In genomic region chr10:44989621-44990301, GRCh38 we compare ENCODE assay signal across 16 cellular contexts. TPM values are rescaled to one million over a fixed set of nuclear protein-coding genes. Genes with fewer than 3 reads are reported as not detected.
DNase-seq lines count a peak whose midpoint lies in the region; ATAC-seq and TF ChIP-seq lines count a peak whose summit lies in the region.
"Had no signal": no experiment of that assay in that cellular context is flagged by ENCODE, and none has a peak within 500 bp of the region (broad histone marks: within the 10 kb centered on the region; RNA-seq: fewer than 3 reads in every experiment).

No MANE protein-coding gene starts in this region.

- TF ChIP-seq POLR2A in stomach (IDR thresholded peaks at IDR 0.05), result no peak

- 0 out of 2 replicates have a peak overlapping the region, but pooled peaks have one; percentile 19 for H3K4me3 ChIP-seq in HUES6 (ENCODE audit: low read depth, low read length)
- no peak overlapping the region for H3K4me3 ChIP-seq in coronary artery
- no peak overlapping the region for H3K4me3 ChIP-seq in stomach
- H3K4me3 ChIP-seq: MG63, mucosa of descending colon, spleen had no signal

- H3K36me3 ChIP-seq in HUES6 (ENCODE audit: control insufficient read depth, insufficient read depth, low read length) (peaks cover 5% of the 10 kb centered on the region; the same call in 1 of the 2 replicates), stomach (peaks cover 0 to 71% (median 53%) of the 10 kb centered on the region in 4 donors)
- H3K36me3 ChIP-seq: MG63 had no signal

- no peak for TF ChIP-seq CTCF in coronary artery (IDR thresholded peaks at IDR 0.05)
- TF ChIP-seq CTCF in stomach (IDR thresholded peaks at IDR 0.05), result no peak

- intact Hi-C loops in stomach (cut with DNase I; ENCODE audit: low total_unique reads), result no loop called here

- no peak for ATAC-seq in HG02571 (IDR thresholded peaks at IDR 0.05; ENCODE audit: unreplicated experiment)
- ATAC-seq: mucosa of descending colon had no signal

- no peak for TF ChIP-seq EP300 in stomach (IDR thresholded peaks at IDR 0.05)

- no peaks in the 10 kb centered on the region for H3K9me3 ChIP-seq in HUES6 (ENCODE audit: control insufficient read depth, insufficient read depth, low read depth, low read length)
- no peaks in the 10 kb centered on the region for H3K9me3 ChIP-seq in stomach
- H3K9me3 ChIP-seq: MG63, mucosa of descending colon, SK-N-SH, spleen had no signal

- DNase-seq in coronary artery (ENCODE audit: low spot score), result peak; percentile 60
- DNase-seq in stomach, result no peak
- DNase-seq in KG1 (lab: John Stamatoyannopoulos, UW), result no peak
- no peak for DNase-seq in NCI-H774 (lab: John Stamatoyannopoulos, UW)
- DNase-seq in NCI-H526 (lab: John Stamatoyannopoulos, UW), result no peak
- DNase-seq: DMS 273 treated with DMSO at 0.1 percent for 48 hours; MG63; NCI-H2081; NCI-H526 treated with DMSO at 0.1 percent for 48 hours; SK-N-SH; stimulated activated naive CD4-positive, alpha-beta T cell had no signal

- WGBS in stomach, 5 donors, result 74 to 79% (median 76%) methylated on average over 14 of the region's 14 CpGs

- H3K27ac ChIP-seq in HUES6 (ENCODE audit: low read depth, low read length) (no peak overlapping the region), coronary artery (peak overlapping the region in 1 of 2 donors; percentile 2), layer of hippocampus (ENCODE audit: low read depth, low read length) (peak overlapping the region; percentile 21), stomach (peak overlapping the region in 4 of 5 donors; percentile 18 to 44 (median 30))
- H3K27ac ChIP-seq: spleen had no signal

- H3K4me1 ChIP-seq in HUES6 (ENCODE audit: control insufficient read depth, insufficient read depth, low read length), result peaks cover 65% of the 10 kb centered on the region
- H3K4me1 ChIP-seq in stomach, result peaks cover 16 to 63% (median 41%) of the 10 kb centered on the region in 4 donors

- H3K9ac ChIP-seq in HUES6 (ENCODE audit: low read length), result no peak overlapping the region
- H3K9ac ChIP-seq: SK-N-SH had no signal

- H3K27me3 ChIP-seq in HUES6 (ENCODE audit: control insufficient read depth, insufficient read depth, low read length) (0 out of 2 replicates have a peak, but pooled peaks cover 3% of the 10 kb centered on the region), layer of hippocampus (ENCODE audit: control insufficient read depth, insufficient read depth, low read length) (no peaks in the 10 kb centered on the region), stomach (no peaks in the 10 kb centered on the region)
- H3K27me3 ChIP-seq: MG63, spleen had no signal

RNA-seq across cellular contexts. Expression of gene ZNF22, which starts 11.0 kb away (rescaled TPM):
- total RNA-seq in stomach, result 10 to 100 TPM in 3 of 5 donors, 1 to 10 TPM in 1, under 1 TPM in 1; 0.58 to 39.8 (median 13.4) TPM
- polyA plus RNA-seq in stomach, result 10 to 100 TPM; 12.1 to 23.5 (median 20.2) TPM

RNA-seq across cellular contexts. Expression of gene DEPP1, which starts 11.2 kb away (rescaled TPM):
- 10 to 100 TPM in 4 of 5 donors, 1 to 10 TPM in 1; 9.8 to 72.9 (median 29.0) TPM for total RNA-seq in stomach
- 10 to 100 TPM; 24.4 to 65.1 (median 42.0) TPM for polyA plus RNA-seq in stomach

RNA-seq across cellular contexts. Expression of gene RASSF4, which starts 30.2 kb away (rescaled TPM):
- 10 to 100 TPM in 4 of 5 donors, 1 to 10 TPM in 1; 7.8 to 74.5 (median 22.7) TPM for total RNA-seq in stomach
- polyA plus RNA-seq in stomach, result 10 to 100 TPM in 2 of 3 donors, 1 to 10 TPM in 1; 7.8 to 13.7 (median 10.4) TPM
